In the genomic region with DNA sequence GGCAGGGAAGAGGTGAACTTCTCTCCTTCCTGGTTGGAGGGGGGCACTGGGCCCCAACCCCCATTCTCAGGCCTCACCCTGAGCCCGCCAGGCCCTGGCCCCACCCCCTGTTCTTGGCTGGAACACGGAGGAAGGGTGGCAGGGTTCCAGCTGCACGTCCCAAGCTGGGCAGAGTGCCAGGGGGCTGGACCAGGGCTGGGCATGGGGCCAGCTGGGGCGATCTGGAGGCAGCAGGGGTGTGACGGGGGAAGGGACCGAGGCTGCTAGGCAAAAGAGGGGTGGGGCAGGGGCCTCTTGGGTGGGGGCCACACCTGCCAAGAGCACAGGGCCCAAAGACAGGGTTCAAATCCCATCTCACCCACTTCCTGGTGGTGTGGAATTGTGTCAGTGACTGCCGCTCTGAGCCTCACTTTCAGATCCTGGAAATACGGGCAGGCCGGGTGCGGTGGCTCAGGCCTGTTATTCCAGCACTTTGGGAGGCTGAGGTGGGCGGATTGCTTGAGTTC, we compare ENCODE assay signal across 1 cellular context.
TF ChIP-seq lines count a peak whose summit lies in the region.

No MANE protein-coding gene starts in this region.

TF ChIP-seq in HEK293, 187 proteins besides CTCF, POLR2A, EP300 and RAD21 (continued from another document and continues in another):
- TF ChIP-seq, protein P1, sequence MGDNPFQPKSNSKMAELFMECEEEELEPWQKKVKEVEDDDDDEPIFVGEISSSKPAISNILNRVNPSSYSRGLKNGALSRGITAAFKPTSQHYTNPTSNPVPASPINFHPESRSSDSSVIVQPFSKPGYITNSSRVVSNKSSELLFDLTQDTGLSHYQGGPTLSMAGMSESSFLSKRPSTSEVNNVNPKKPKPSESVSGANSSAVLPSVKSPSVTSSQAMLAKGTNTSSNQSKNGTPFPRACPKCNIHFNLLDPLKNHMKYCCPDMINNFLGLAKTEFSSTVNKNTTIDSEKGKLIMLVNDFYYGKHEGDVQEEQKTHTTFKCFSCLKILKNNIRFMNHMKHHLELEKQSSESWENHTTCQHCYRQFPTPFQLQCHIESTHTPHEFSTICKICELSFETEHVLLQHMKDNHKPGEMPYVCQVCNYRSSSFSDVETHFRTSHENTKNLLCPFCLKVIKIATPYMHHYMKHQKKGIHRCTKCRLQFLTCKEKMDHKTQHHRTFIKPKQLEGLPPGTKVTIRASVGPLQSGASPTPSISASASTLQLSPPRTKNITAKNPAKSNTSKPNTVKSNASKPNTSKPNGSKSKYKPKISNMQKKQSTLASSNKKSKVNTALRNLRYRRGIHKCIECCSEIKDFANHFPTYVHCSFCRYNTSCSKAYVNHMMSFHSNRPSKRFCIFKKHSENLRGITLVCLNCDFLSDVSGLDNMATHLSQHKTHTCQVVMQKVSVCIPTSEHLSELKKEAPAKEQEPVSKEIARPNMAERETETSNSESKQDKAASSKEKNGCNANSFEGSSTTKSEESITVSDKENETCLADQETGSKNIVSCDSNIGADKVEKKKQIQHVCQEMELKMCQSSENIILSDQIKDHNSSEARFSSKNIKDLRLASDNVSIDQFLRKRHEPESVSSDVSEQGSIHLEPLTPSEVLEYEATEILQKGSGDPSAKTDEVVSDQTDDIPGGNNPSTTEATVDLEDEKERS (tag by site-specific recombination; IDR thresholded peaks at IDR 0.05) = no peak
- TF ChIP-seq ZIC2 (tag by site-specific recombination; IDR thresholded peaks at IDR 0.05) (peak; percentile 73), ZBTB49 (tag by site-specific recombination; IDR thresholded peaks at IDR 0.05; ENCODE audit: low read depth) (no peak), ZNF132 (tag by site-specific recombination; IDR thresholded peaks at IDR 0.05; ENCODE audit: borderline replicate concordance) (no peak), ZNF837 (tag by site-specific recombination; IDR thresholded peaks at IDR 0.05) (no peak), ZFHX2 (tag by site-specific recombination; conservative IDR thresholded peaks at IDR 0.05) (peak; percentile 76), ZNF133 (tag by site-specific recombination; IDR thresholded peaks at IDR 0.05) (no peak), SCRT2 (tag by site-specific recombination; IDR thresholded peaks at IDR 0.05) (no peak), INSM2 (tag by site-specific recombination; IDR thresholded peaks at IDR 0.05) (no peak), ZNF221 (tag by site-specific recombination; IDR thresholded peaks at IDR 0.05; ENCODE audit: borderline replicate concordance) (no peak), ZSCAN23 (tag by site-specific recombination; IDR thresholded peaks at IDR 0.05) (no peak), ZNF354C (tag by site-specific recombination; IDR thresholded peaks at IDR 0.05; ENCODE audit: borderline replicate concordance, low read depth) (no peak), TSHZ1 (tag by site-specific recombination; IDR thresholded peaks at IDR 0.05; ENCODE audit: borderline replicate concordance) (no peak), ZNF184 (tag by site-specific recombination; IDR thresholded peaks at IDR 0.05) (no peak), ZNF560 (tag by site-specific recombination; IDR thresholded peaks at IDR 0.05; ENCODE audit: borderline replicate concordance) (no peak), ZNF24 (tag by site-specific recombination; IDR thresholded peaks at IDR 0.05) (no peak), ZNF416 (tag by site-specific recombination; IDR thresholded peaks at IDR 0.05) (no peak), ZNF155 (tag by site-specific recombination; IDR thresholded peaks at IDR 0.05) (no peak), ZBTB1 (tag by site-specific recombination; IDR thresholded peaks at IDR 0.05) (no peak), ZBTB8A (tag by site-specific recombination; IDR thresholded peaks at IDR 0.05) (peak; percentile 77), TRIM28 (IDR thresholded peaks at IDR 0.05; ENCODE audit: borderline replicate concordance, low read length) (no peak), ZNF530 (tag by site-specific recombination; IDR thresholded peaks at IDR 0.05; ENCODE audit: low read depth) (no peak)
- TF ChIP-seq, protein P2, sequence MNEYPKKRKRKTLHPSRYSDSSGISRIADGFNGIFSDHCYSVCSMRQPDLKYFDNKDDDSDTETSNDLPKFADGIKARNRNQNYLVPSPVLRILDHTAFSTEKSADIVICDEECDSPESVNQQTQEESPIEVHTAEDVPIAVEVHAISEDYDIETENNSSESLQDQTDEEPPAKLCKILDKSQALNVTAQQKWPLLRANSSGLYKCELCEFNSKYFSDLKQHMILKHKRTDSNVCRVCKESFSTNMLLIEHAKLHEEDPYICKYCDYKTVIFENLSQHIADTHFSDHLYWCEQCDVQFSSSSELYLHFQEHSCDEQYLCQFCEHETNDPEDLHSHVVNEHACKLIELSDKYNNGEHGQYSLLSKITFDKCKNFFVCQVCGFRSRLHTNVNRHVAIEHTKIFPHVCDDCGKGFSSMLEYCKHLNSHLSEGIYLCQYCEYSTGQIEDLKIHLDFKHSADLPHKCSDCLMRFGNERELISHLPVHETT (tag by site-specific recombination; IDR thresholded peaks at IDR 0.05) = no peak
- TF ChIP-seq, protein P3, sequence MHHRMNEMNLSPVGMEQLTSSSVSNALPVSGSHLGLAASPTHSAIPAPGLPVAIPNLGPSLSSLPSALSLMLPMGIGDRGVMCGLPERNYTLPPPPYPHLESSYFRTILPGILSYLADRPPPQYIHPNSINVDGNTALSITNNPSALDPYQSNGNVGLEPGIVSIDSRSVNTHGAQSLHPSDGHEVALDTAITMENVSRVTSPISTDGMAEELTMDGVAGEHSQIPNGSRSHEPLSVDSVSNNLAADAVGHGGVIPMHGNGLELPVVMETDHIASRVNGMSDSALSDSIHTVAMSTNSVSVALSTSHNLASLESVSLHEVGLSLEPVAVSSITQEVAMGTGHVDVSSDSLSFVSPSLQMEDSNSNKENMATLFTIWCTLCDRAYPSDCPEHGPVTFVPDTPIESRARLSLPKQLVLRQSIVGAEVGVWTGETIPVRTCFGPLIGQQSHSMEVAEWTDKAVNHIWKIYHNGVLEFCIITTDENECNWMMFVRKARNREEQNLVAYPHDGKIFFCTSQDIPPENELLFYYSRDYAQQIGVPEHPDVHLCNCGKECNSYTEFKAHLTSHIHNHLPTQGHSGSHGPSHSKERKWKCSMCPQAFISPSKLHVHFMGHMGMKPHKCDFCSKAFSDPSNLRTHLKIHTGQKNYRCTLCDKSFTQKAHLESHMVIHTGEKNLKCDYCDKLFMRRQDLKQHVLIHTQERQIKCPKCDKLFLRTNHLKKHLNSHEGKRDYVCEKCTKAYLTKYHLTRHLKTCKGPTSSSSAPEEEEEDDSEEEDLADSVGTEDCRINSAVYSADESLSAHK (tag by site-specific recombination; IDR thresholded peaks at IDR 0.05) = peak; percentile 37; the same call in 1 of the 2 replicates
- TF ChIP-seq, protein P4, sequence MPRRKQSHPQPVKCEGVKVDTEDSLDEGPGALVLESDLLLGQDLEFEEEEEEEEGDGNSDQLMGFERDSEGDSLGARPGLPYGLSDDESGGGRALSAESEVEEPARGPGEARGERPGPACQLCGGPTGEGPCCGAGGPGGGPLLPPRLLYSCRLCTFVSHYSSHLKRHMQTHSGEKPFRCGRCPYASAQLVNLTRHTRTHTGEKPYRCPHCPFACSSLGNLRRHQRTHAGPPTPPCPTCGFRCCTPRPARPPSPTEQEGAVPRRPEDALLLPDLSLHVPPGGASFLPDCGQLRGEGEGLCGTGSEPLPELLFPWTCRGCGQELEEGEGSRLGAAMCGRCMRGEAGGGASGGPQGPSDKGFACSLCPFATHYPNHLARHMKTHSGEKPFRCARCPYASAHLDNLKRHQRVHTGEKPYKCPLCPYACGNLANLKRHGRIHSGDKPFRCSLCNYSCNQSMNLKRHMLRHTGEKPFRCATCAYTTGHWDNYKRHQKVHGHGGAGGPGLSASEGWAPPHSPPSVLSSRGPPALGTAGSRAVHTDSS (tag by site-specific recombination; IDR thresholded peaks at IDR 0.05) = no peak
- TF ChIP-seq, protein P5, sequence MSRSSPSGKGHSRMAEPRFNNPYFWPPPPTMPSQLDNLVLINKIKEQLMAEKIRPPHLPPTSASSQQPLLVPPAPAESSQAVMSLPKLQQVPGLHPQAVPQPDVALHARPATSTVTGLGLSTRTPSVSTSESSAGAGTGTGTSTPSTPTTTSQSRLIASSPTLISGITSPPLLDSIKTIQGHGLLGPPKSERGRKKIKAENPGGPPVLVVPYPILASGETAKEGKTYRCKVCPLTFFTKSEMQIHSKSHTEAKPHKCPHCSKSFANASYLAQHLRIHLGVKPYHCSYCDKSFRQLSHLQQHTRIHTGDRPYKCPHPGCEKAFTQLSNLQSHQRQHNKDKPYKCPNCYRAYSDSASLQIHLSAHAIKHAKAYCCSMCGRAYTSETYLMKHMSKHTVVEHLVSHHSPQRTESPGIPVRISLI (tag by site-specific recombination; IDR thresholded peaks at IDR 0.05) = no peak
- TF ChIP-seq, protein P6, sequence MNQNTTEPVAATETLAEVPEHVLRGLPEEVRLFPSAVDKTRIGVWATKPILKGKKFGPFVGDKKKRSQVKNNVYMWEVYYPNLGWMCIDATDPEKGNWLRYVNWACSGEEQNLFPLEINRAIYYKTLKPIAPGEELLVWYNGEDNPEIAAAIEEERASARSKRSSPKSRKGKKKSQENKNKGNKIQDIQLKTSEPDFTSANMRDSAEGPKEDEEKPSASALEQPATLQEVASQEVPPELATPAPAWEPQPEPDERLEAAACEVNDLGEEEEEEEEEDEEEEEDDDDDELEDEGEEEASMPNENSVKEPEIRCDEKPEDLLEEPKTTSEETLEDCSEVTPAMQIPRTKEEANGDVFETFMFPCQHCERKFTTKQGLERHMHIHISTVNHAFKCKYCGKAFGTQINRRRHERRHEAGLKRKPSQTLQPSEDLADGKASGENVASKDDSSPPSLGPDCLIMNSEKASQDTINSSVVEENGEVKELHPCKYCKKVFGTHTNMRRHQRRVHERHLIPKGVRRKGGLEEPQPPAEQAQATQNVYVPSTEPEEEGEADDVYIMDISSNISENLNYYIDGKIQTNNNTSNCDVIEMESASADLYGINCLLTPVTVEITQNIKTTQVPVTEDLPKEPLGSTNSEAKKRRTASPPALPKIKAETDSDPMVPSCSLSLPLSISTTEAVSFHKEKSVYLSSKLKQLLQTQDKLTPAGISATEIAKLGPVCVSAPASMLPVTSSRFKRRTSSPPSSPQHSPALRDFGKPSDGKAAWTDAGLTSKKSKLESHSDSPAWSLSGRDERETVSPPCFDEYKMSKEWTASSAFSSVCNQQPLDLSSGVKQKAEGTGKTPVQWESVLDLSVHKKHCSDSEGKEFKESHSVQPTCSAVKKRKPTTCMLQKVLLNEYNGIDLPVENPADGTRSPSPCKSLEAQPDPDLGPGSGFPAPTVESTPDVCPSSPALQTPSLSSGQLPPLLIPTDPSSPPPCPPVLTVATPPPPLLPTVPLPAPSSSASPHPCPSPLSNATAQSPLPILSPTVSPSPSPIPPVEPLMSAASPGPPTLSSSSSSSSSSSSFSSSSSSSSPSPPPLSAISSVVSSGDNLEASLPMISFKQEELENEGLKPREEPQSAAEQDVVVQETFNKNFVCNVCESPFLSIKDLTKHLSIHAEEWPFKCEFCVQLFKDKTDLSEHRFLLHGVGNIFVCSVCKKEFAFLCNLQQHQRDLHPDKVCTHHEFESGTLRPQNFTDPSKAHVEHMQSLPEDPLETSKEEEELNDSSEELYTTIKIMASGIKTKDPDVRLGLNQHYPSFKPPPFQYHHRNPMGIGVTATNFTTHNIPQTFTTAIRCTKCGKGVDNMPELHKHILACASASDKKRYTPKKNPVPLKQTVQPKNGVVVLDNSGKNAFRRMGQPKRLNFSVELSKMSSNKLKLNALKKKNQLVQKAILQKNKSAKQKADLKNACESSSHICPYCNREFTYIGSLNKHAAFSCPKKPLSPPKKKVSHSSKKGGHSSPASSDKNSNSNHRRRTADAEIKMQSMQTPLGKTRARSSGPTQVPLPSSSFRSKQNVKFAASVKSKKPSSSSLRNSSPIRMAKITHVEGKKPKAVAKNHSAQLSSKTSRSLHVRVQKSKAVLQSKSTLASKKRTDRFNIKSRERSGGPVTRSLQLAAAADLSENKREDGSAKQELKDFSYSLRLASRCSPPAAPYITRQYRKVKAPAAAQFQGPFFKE (tag by site-specific recombination; IDR thresholded peaks at IDR 0.05; ENCODE audit: borderline replicate concordance) = no peak
